ENCODE assay signal across 29 cellular contexts in genomic region chr10:130934333-130935035, GRCh38.
DNase-seq lines count a peak whose midpoint lies in the region; ATAC-seq and TF ChIP-seq lines count a peak whose summit lies in the region.
"Had no signal": no experiment of that assay in that cellular context is flagged by ENCODE, and none has a peak within 500 bp of the region (broad histone marks: within the 10 kb centered on the region; RNA-seq: fewer than 3 reads in every experiment).

No MANE protein-coding gene starts in this region.

- no peak overlapping the region for H3K4me3 ChIP-seq in body of pancreas
- H3K4me3 ChIP-seq in thyroid gland (replicated peaks in 1 of 3) = no peak overlapping the region
- H3K4me3 ChIP-seq: GM23248, heart right ventricle, left ventricle myocardium inferior, right lobe of liver, thoracic aorta had no signal

- CTCF ChIA-PET in activated CD4-positive, alpha-beta memory T cell treated with anti-CD3 and anti-CD28 coated beads for 36 hours (lab: Charles Lee) = no interaction called here

- no peak overlapping the region for H2BK5ac ChIP-seq in H9 (ENCODE audit: insufficient read length, low read length)

- H3K36me3 ChIP-seq in body of pancreas (replicated peaks in 1 of 2; ENCODE audit: insufficient read depth in 1 of 2, low read depth in 2 of 2) (no peaks in the 10 kb centered on the region), thyroid gland (no peaks in the 10 kb centered on the region)
- H3K36me3 ChIP-seq: heart right ventricle, left ventricle myocardium inferior, right lobe of liver, thoracic aorta had no signal

- H3K4me2 ChIP-seq in H9 (ENCODE audit: insufficient read depth, insufficient read length, low read length) = no peak overlapping the region
- H3K4me2 ChIP-seq: KMS-11 had no signal

- H3K79me2 ChIP-seq in H9 (ENCODE audit: insufficient read depth, low read length) = no peaks in the 10 kb centered on the region
- H3K79me2 ChIP-seq: parathyroid adenoma had no signal

- peaks cover 0 to 2% (median 0%) of the 10 kb centered on the region in 3 experiments; a peak in 2 of 7 replicates for H3K36me3 Mint-ChIP-seq in H9 (ENCODE audit: insufficient read depth in 1 of 3, low read depth in 3 of 3)
- no peaks in the 10 kb centered on the region for H3K36me3 Mint-ChIP-seq in activated CD4-positive, alpha-beta memory T cell treated with anti-CD3 and anti-CD28 coated beads for 36 hours
- H3K36me3 Mint-ChIP-seq: activated naive CD8-positive, alpha-beta T cell treated with anti-CD3 and anti-CD28 coated beads, Interleukin-2, amount 10 ng/mL, durations not matched to agents 7 days and 5 days; immature natural killer cell had no signal

- no peak overlapping the region for H2BK20ac ChIP-seq in H9 (ENCODE audit: low read depth, low read length, poor library complexity, severe bottlenecking)

- no peak overlapping the region for H2AK5ac ChIP-seq in H9 (ENCODE audit: insufficient read length, low read length)

- intact Hi-C loops in body of pancreas (cut with DNase I) (no loop called here), thyroid gland (cut with DNase I) (no loop called here)
- intact Hi-C loops in activated CD4-positive, alpha-beta memory T cell treated with anti-CD3 and anti-CD28 coated beads for 36 hours (cut with micrococcal nuclease) = no loop called here

- no peaks in the 10 kb centered on the region for H3K9me3 ChIP-seq in H9 (ENCODE audit: control insufficient read depth, low read depth, low read length)
- H3K9me3 ChIP-seq in body of pancreas = no peaks in the 10 kb centered on the region
- no peaks in the 10 kb centered on the region for H3K9me3 ChIP-seq in thyroid gland
- H3K9me3 ChIP-seq: heart right ventricle, left ventricle myocardium inferior, right lobe of liver, thoracic aorta had no signal

- no peak overlapping the region for H3T11ph ChIP-seq in H9 (ENCODE audit: low read length)

- H3K27ac ChIP-seq in H9 (ENCODE audit: insufficient read length, low read depth, low read length) = no peak overlapping the region
- H3K27ac ChIP-seq in body of pancreas = peak overlapping the region; percentile 17 to 71 (median 46)
- no peak overlapping the region for H3K27ac ChIP-seq in thyroid gland
- H3K27ac ChIP-seq: GM23248, heart right ventricle, KMS-11, left ventricle myocardium inferior, parathyroid adenoma, right lobe of liver, thoracic aorta had no signal

- H3K4me3 Mint-ChIP-seq in H9 = no peak overlapping the region
- H3K4me3 Mint-ChIP-seq in activated CD4-positive, alpha-beta memory T cell treated with anti-CD3 and anti-CD28 coated beads for 36 hours = no peak overlapping the region
- H3K4me3 Mint-ChIP-seq: activated B cell treated with CpG ODN at 0.5 μM for 24 hours; activated naive CD8-positive, alpha-beta T cell treated with anti-CD3 and anti-CD28 coated beads, Interleukin-2, amount 10 ng/mL, durations not matched to agents 7 days and 5 days; CD4-positive, alpha-beta T cell; immature natural killer cell; nephron progenitor cell had no signal

- no peak overlapping the region for H2AFZ ChIP-seq in H9 (ENCODE audit: low read length)
- H2AFZ ChIP-seq: GM23248, parathyroid adenoma had no signal

- H3K27ac Mint-ChIP-seq in H9 = peak overlapping the region in 2 of 3 experiments; percentile 51 to 67; a peak in 4 of 7 replicates
- no peak overlapping the region for H3K27ac Mint-ChIP-seq in activated CD4-positive, alpha-beta memory T cell treated with anti-CD3 and anti-CD28 coated beads for 36 hours
- H3K27ac Mint-ChIP-seq: activated B cell treated with CpG ODN at 0.5 μM for 24 hours; activated naive CD8-positive, alpha-beta T cell treated with anti-CD3 and anti-CD28 coated beads, Interleukin-2, amount 10 ng/mL, durations not matched to agents 7 days and 5 days; CD4-positive, alpha-beta T cell; immature natural killer cell; nephron progenitor cell had no signal

- H4K5ac ChIP-seq in H9 (ENCODE audit: insufficient read length, low read depth, low read length) = no peak overlapping the region

- H4K20me1 ChIP-seq in H9 (ENCODE audit: control insufficient read depth, insufficient read depth, insufficient read length) = no peaks in the 10 kb centered on the region

- no peak overlapping the region for H3K23ac ChIP-seq in H9 (ENCODE audit: insufficient read length, low read depth, low read length)

- no peak overlapping the region for H3K9ac ChIP-seq in H9 (ENCODE audit: extremely low read depth, insufficient read length, low read length)
- H3K9ac ChIP-seq: GM23248, KMS-11, parathyroid adenoma had no signal

- H3K27me3 ChIP-seq in H9 (ENCODE audit: insufficient read depth, low read length) (no peaks in the 10 kb centered on the region), body of pancreas (no peaks in the 10 kb centered on the region), thyroid gland (no peaks in the 10 kb centered on the region)
- H3K27me3 ChIP-seq: right lobe of liver had no signal

- H3K4me1 Mint-ChIP-seq in H9 = peaks cover 34% of the 10 kb centered on the region in 2 experiments
- no peaks in the 10 kb centered on the region for H3K4me1 Mint-ChIP-seq in activated CD4-positive, alpha-beta memory T cell treated with anti-CD3 and anti-CD28 coated beads for 36 hours (ENCODE audit: low read depth)
- H3K4me1 Mint-ChIP-seq: activated B cell treated with CpG ODN at 0.5 μM for 24 hours; activated naive CD8-positive, alpha-beta T cell treated with anti-CD3 and anti-CD28 coated beads, Interleukin-2, amount 10 ng/mL, durations not matched to agents 7 days and 5 days; immature natural killer cell had no signal

- H2BK12ac ChIP-seq in H9 (ENCODE audit: insufficient read length, low read depth, low read length) = no peak overlapping the region

- no peak overlapping the region for H4K8ac ChIP-seq in H9 (replicated peaks; ENCODE audit: insufficient read length, low read depth, low read length)

- no peaks in the 10 kb centered on the region for H3K23me2 ChIP-seq in H9 (ENCODE audit: insufficient read length, low read depth, low read length, poor library complexity, severe bottlenecking)

- no peaks in the 10 kb centered on the region for H3K79me1 ChIP-seq in H9 (ENCODE audit: insufficient read depth, low read depth, low read length, poor library complexity, severe bottlenecking)

- H3K14ac ChIP-seq in H9 (ENCODE audit: insufficient read depth, low read length) = no peak overlapping the region

- TF ChIP-seq CTCF in H9 (conservative IDR thresholded peaks at IDR 0.05) (no peak), body of pancreas (IDR thresholded peaks at IDR 0.05) (no peak), thyroid gland (IDR thresholded peaks at IDR 0.05) (no peak)

- H3K56ac ChIP-seq in H9 (ENCODE audit: insufficient read length, low read depth, low read length) = no peak overlapping the region

- POLR2A ChIA-PET in activated CD4-positive, alpha-beta memory T cell treated with anti-CD3 and anti-CD28 coated beads for 36 hours (lab: Charles Lee) = no interaction called here

- H3K4ac ChIP-seq in H9 (ENCODE audit: low read depth, low read length) = no peak overlapping the region

- H3K18ac ChIP-seq in H9 (ENCODE audit: insufficient read length, low read depth, low read length) = no peak overlapping the region

- no CpG with 5 or more reads among the region's 12 CpGs for WGBS in H9 (ENCODE audit: extremely low coverage, insufficient read length, low lambda C conversion rate)
- WGBS in body of pancreas, 2 donors = 51 to 56% methylated on average over 12 of the region's 12 CpGs
- WGBS in thyroid gland, 2 donors = 55 to 57% methylated on average over 12 of the region's 12 CpGs

- no peak overlapping the region for H2BK120ac ChIP-seq in H9 (ENCODE audit: low read depth, low read length, poor library complexity, severe bottlenecking)

- DNase-seq in H9 = peak; percentile 37
- DNase-seq in body of pancreas = peak in 1 of 4 donors; percentile 26
- peak; percentile 62 for DNase-seq in left kidney (ENCODE audit: low read depth, low spot score)
- peak; percentile 9 to 30 for DNase-seq in thyroid gland
- DNase-seq in activated CD4-positive, alpha-beta memory T cell treated with anti-CD3 and anti-CD28 coated beads for 36 hours = no peak
- DNase-seq in GF-D8 (lab: John Stamatoyannopoulos, UW) = no peak
- DNase-seq: activated B cell treated with CpG ODN at 0.5 μM for 24 hours; activated CD4-positive, alpha-beta T cell treated with anti-CD3 and anti-CD28 coated beads, Interleukin-2, amount 50 U/mL, for 48 hours; activated naive CD8-positive, alpha-beta T cell treated with anti-CD3 and anti-CD28 coated beads, Interleukin-2, amount 10 ng/mL, durations not matched to agents 7 days and 5 days; CD4-positive, alpha-beta T cell; effector CD4-positive, alpha-beta T cell; erythroblast; foreskin fibroblast; GM23248; immature natural killer cell; left ventricle myocardium inferior; MV-4-11; NCI-H1694 treated with DMSO at 0.1 percent for 48 hours; NCI-H774; nephron progenitor cell; right lobe of liver; stimulated activated CD4-positive, alpha-beta T cell treated with anti-CD3 and anti-CD28 coated beads, Interleukin-12 subunit alpha, Interleukin-12 subunit beta, amount 100 ng/mL, for 4 hours; stimulated activated naive CD4-positive, alpha-beta T cell treated with Interleukin-2 at 50 U/mL for 16 hours had no signal

- peak; percentile 49 for ATAC-seq in body of pancreas
- ATAC-seq in GM19324 (IDR thresholded peaks at IDR 0.05; ENCODE audit: low FRiP score, unreplicated experiment) = no peak
- ATAC-seq: SK-N-SH treated with all-trans-retinoic acid at 6 μM for 48 hours had no signal

- peaks cover 0 to 5% of the 10 kb centered on the region in 2 experiments; a peak in 2 of 5 replicates for H3K9me3 Mint-ChIP-seq in H9
- peaks cover 2% of the 10 kb centered on the region for H3K9me3 Mint-ChIP-seq in activated CD4-positive, alpha-beta memory T cell treated with anti-CD3 and anti-CD28 coated beads for 36 hours
- H3K9me3 Mint-ChIP-seq: activated B cell treated with CpG ODN at 0.5 μM for 24 hours; activated naive CD8-positive, alpha-beta T cell treated with anti-CD3 and anti-CD28 coated beads, Interleukin-2, amount 10 ng/mL, durations not matched to agents 7 days and 5 days; CD4-positive, alpha-beta T cell; nephron progenitor cell had no signal

- no peak overlapping the region for H4K91ac ChIP-seq in H9 (ENCODE audit: insufficient read length, low read depth, low read length)

- TF ChIP-seq POLR2A in body of pancreas (IDR thresholded peaks at IDR 0.05) = no peak
- TF ChIP-seq POLR2A in thyroid gland (IDR thresholded peaks at IDR 0.05) = no peak

- peaks cover 17% of the 10 kb centered on the region; the same call in 1 of the 2 replicates for H3K4me1 ChIP-seq in H9 (ENCODE audit: insufficient read depth, low read length)
- peaks cover 22% of the 10 kb centered on the region for H3K4me1 ChIP-seq in body of pancreas
- peaks cover 0 to 12% of the 10 kb centered on the region in 2 donors for H3K4me1 ChIP-seq in thyroid gland
- H3K4me1 ChIP-seq: parathyroid adenoma, right lobe of liver had no signal

- no peak overlapping the region for H2BK15ac ChIP-seq in H9 (ENCODE audit: low read depth, low read length)

- peaks cover 19% of the 10 kb centered on the region for H3K27me3 Mint-ChIP-seq in H9 (ENCODE audit: low read depth)
- H3K27me3 Mint-ChIP-seq in activated CD4-positive, alpha-beta memory T cell treated with anti-CD3 and anti-CD28 coated beads for 36 hours = peaks cover 2% of the 10 kb centered on the region
- H3K27me3 Mint-ChIP-seq: activated naive CD8-positive, alpha-beta T cell treated with anti-CD3 and anti-CD28 coated beads, Interleukin-2, amount 10 ng/mL, durations not matched to agents 7 days and 5 days; CD4-positive, alpha-beta T cell had no signal

Comparison
In these comparisons a context has a peak if more than half of its experiments do, and no peak if none do; other contexts are left out.
1. DNase-seq: peak in H9 (single experiment), left kidney (single experiment) and thyroid gland (2 of 2); none in activated CD4-positive, alpha-beta memory T cell treated with anti-CD3 and anti-CD28 coated beads for 36 hours (single experiment) and GF-D8 (single experiment).
2. H3K27ac ChIP-seq: peak in body of pancreas (4 of 4); none in H9 (single experiment) and thyroid gland (0 of 3).